In the genomic region with DNA sequence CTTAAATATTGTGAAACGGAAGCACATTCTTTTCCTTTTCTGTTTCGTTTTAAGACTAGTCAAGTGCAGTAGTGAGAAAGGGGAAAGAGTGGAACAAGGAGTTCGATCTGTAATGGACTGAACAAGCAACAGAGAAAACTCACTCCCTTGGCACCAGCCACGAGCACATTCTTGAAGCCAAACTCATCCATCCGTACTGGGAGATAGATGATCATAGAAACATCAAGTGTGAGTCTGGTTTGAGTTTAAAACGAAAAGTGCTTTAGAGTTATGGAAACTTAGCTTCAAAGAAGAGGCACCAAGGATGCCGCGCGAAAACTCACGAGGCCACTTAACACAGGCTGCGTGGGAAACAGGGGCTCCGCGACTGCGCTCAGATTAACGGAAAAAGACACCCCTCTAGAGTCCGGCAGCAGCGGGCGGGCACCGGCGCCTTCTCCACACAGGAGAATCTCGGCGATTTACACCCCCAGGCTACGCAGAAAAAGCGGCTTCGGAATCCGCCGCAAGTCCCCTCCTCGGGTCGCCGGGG, we compare ENCODE assay signal across 8 cellular contexts. TPM values are rescaled to one million over a fixed set of nuclear protein-coding genes. Genes with fewer than 3 reads are reported as not detected.
DNase-seq lines count a peak whose midpoint lies in the region; ATAC-seq, FAIRE-seq and TF ChIP-seq lines count a peak whose summit lies in the region.

No MANE protein-coding gene starts in this region.

- DNase-seq in stimulated activated CD4-positive, alpha-beta T cell treated with anti-CD3 and anti-CD28 coated beads, Interleukin-2, amount 100 ng/mL, for 24 hours = peak; percentile 37 to 39
- DNase-seq in stimulated activated CD4-positive, alpha-beta T cell treated with anti-CD3 and anti-CD28 coated beads, Interleukin-4, amount 100 ng/mL, for 24 hours = no peak
- peak; percentile 50 for DNase-seq in activated naive CD4-positive, alpha-beta T cell treated with anti-CD3 and anti-CD28 coated beads, Interleukin-2, amount 10 ng/mL, durations not matched to agents 7 days and 5 days
- peak; percentile 60 for DNase-seq in glomerular visceral epithelial cell (ENCODE audit: extremely low spot score)
- peak in 3 of 6 donors; percentile 8 to 70 (median 24) for DNase-seq in pancreas
- no peak for DNase-seq in NCI-H1436 treated with DMSO at 0.1 percent for 48 hours (lab: John Stamatoyannopoulos, UW)

- peak overlapping the region; percentile 85 to 96 (median 91) for H3K4me3 Mint-ChIP-seq in IgD-negative memory B cell
- H3K4me3 Mint-ChIP-seq in activated naive CD4-positive, alpha-beta T cell treated with anti-CD3 and anti-CD28 coated beads, Interleukin-2, amount 10 ng/mL, durations not matched to agents 7 days and 5 days = peak overlapping the region; percentile 77

- peak overlapping the region; percentile 25 to 57 (median 46) for H3K27ac ChIP-seq in pancreas

- H3K4me1 ChIP-seq in pancreas = no peaks in the 10 kb centered on the region

- H3K27me3 Mint-ChIP-seq in IgD-negative memory B cell = no peaks in the 10 kb centered on the region
- peaks cover 11% of the 10 kb centered on the region for H3K27me3 Mint-ChIP-seq in activated naive CD4-positive, alpha-beta T cell treated with anti-CD3 and anti-CD28 coated beads, Interleukin-2, amount 10 ng/mL, durations not matched to agents 7 days and 5 days

- H3K36me3 Mint-ChIP-seq in IgD-negative memory B cell = no peaks in the 10 kb centered on the region
- no peaks in the 10 kb centered on the region for H3K36me3 Mint-ChIP-seq in activated naive CD4-positive, alpha-beta T cell treated with anti-CD3 and anti-CD28 coated beads, Interleukin-2, amount 10 ng/mL, durations not matched to agents 7 days and 5 days

- no peaks in the 10 kb centered on the region for H3K9me3 Mint-ChIP-seq in IgD-negative memory B cell
- no peaks in the 10 kb centered on the region for H3K9me3 Mint-ChIP-seq in activated naive CD4-positive, alpha-beta T cell treated with anti-CD3 and anti-CD28 coated beads, Interleukin-2, amount 10 ng/mL, durations not matched to agents 7 days and 5 days

- no peaks in the 10 kb centered on the region for H3K9me3 ChIP-seq in pancreas

- TF ChIP-seq CTCF in pancreas (IDR thresholded peaks at IDR 0.05) = no peak

- peak overlapping the region; percentile 47 to 93 (median 91) for H3K27ac Mint-ChIP-seq in IgD-negative memory B cell
- H3K27ac Mint-ChIP-seq in activated naive CD4-positive, alpha-beta T cell treated with anti-CD3 and anti-CD28 coated beads, Interleukin-2, amount 10 ng/mL, durations not matched to agents 7 days and 5 days = peak overlapping the region; percentile 86

- no peaks in the 10 kb centered on the region for H3K27me3 ChIP-seq in pancreas

- intact Hi-C loops in pancreas (cut with DNase I) = no loop called here

- peaks cover 9 to 17% (median 9%) of the 10 kb centered on the region in 3 donors for H3K4me1 Mint-ChIP-seq in IgD-negative memory B cell
- peaks cover 13% of the 10 kb centered on the region for H3K4me1 Mint-ChIP-seq in activated naive CD4-positive, alpha-beta T cell treated with anti-CD3 and anti-CD28 coated beads, Interleukin-2, amount 10 ng/mL, durations not matched to agents 7 days and 5 days

- H3K36me3 ChIP-seq in pancreas = no peaks in the 10 kb centered on the region

- ATAC-seq in pancreas (peak; percentile 3 to 6 (median 4)), GM21528 (IDR thresholded peaks at IDR 0.05; ENCODE audit: low FRiP score, unreplicated experiment) (no peak)

- CTCF ChIA-PET in activated naive CD4-positive, alpha-beta T cell treated with anti-CD3 and anti-CD28 coated beads, Interleukin-2, amount 10 ng/mL, durations not matched to agents 7 days and 5 days (lab: Charles Lee) = interaction anchor here (1.5 kb wide), 1 partner anchor 10 kb away, joined by 8 read pairs; no protein-coding TSS in a partner anchor

- peak; percentile 29 for FAIRE-seq in pancreas (lab: Jason Lieb, UNC)

- 7 to 9% methylated on average over 22 to 30 of the region's 30 CpGs for WGBS in pancreas, 2 donors

- H3K4me3 ChIP-seq in pancreas = peak overlapping the region; percentile 47 to 77 (median 55)

RNA-seq across cellular contexts. Expression of a gene that starts 0.7 kb away (rescaled TPM):
- 1.5 TPM for polyA plus RNA-seq in IgD-negative memory B cell
- total RNA-seq in pancreas = 1 to 10 TPM in 4 of 6 donors, under 1 TPM in 2; 0.60 to 1.4 (median 1.2) TPM
- polyA plus RNA-seq in pancreas = 1 to 10 TPM; 2.4 to 2.7 TPM

RNA-seq across cellular contexts. Expression of a gene that starts 28.7 kb away (rescaled TPM):
- 49.1 TPM for polyA plus RNA-seq in IgD-negative memory B cell
- 10 to 100 TPM in 4 of 6 donors, 1 to 10 TPM in 2; 8.7 to 15.8 (median 10.9) TPM for total RNA-seq in pancreas
- 10 to 100 TPM; 10.1 to 20.2 TPM for polyA plus RNA-seq in pancreas

RNA-seq across cellular contexts. Expression of a gene that starts 37.7 kb away (rescaled TPM):
- polyA plus RNA-seq in IgD-negative memory B cell = 46.1 TPM
- total RNA-seq in pancreas = 10 to 100 TPM; 17.2 to 27.1 (median 18.9) TPM
- 10 to 100 TPM; 25.9 to 32.7 TPM for polyA plus RNA-seq in pancreas

RNA-seq across cellular contexts. Expression of a gene that starts 37.9 kb away (rescaled TPM):
- polyA plus RNA-seq in IgD-negative memory B cell (20.0 TPM), pancreas (1 to 10 TPM; 4.0 to 4.8 TPM)
- total RNA-seq in pancreas = 1 to 10 TPM in 5 of 6 donors, under 1 TPM in 1; 0.97 to 4.4 (median 2.4) TPM

Comparison
In these comparisons a context has a peak if more than half of its experiments do, and no peak if none do; other contexts are left out.
1. DNase-seq: peak in stimulated activated CD4-positive, alpha-beta T cell treated with anti-CD3 and anti-CD28 coated beads, Interleukin-2, amount 100 ng/mL, for 24 hours (2 of 2), activated naive CD4-positive, alpha-beta T cell treated with anti-CD3 and anti-CD28 coated beads, Interleukin-2, amount 10 ng/mL, durations not matched to agents 7 days and 5 days (single experiment) and glomerular visceral epithelial cell (single experiment); none in stimulated activated CD4-positive, alpha-beta T cell treated with anti-CD3 and anti-CD28 coated beads, Interleukin-4, amount 100 ng/mL, for 24 hours (single experiment) and NCI-H1436 treated with DMSO at 0.1 percent for 48 hours (single experiment).